ENCODE assay signal across 12 cellular contexts in the genomic region with DNA sequence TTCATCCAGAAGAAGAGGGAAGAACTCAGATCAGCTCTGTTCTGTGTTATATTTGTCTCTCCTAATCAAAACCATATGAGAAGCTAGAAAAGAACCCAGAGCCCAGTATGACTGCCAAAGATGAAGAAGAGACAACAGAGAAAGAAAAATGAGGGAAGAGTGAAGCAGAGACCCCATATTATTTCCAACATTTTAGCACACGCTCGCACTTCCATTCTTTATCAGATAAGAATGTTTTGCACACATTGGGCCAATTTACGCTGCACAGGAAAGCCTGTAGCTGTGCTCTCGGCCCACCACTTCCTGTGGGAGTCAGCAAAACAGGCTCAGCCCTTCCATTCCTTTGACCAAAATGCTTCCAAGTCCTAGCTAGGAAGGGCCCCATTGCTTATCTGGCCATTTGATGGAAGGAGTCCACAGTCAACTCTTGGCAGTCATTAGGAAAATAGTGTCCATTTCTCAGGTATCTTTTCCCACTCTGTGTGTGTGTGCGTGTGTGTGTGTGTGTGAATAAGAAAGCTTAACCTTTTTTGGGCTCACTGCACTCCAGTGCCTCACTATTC.
DNase-seq lines count a peak whose midpoint lies in the region; ATAC-seq, FAIRE-seq and TF ChIP-seq lines count a peak whose summit lies in the region.
"Had no signal": no experiment of that assay in that cellular context is flagged by ENCODE, and none has a peak within 500 bp of the region (broad histone marks: within the 10 kb centered on the region; RNA-seq: fewer than 3 reads in every experiment).

No MANE protein-coding gene starts in this region.

- H3K4me1 ChIP-seq in right cardiac atrium (ENCODE audit: control insufficient read depth, insufficient read depth, low read length) (peaks cover 7% of the 10 kb centered on the region), tibial artery (peaks cover 0 to 10% (median 0%) of the 10 kb centered on the region in 4 donors), neural progenitor cell (no peaks in the 10 kb centered on the region), kidney (ENCODE audit: control insufficient read depth in 1 of 2, insufficient read depth in 1 of 2, low read depth in 1 of 2, low read length in 2 of 2) (no peaks in the 10 kb centered on the region)
- H3K4me1 ChIP-seq: A549 had no signal

- H3K27ac ChIP-seq in right cardiac atrium (ENCODE audit: low read length), result peak overlapping the region; percentile 75
- peak overlapping the region; percentile 5 to 33 for H3K27ac ChIP-seq in tibial artery
- no peak overlapping the region for H3K27ac ChIP-seq in neural progenitor cell
- H3K27ac ChIP-seq in kidney (ENCODE audit: low read depth in 2 of 2, low read length in 2 of 2), result no peak overlapping the region
- H3K27ac ChIP-seq: A549 had no signal

- no peak for ATAC-seq in activated CD8-positive, alpha-beta memory T cell treated with anti-CD3 and anti-CD28 coated beads, Interleukin-2, amount 10 ng/mL, durations not matched to agents 7 days and 5 days
- peak; percentile 90 for ATAC-seq in right cardiac atrium
- ATAC-seq: A549 had no signal

- H3K4me2 ChIP-seq in neural progenitor cell, result no peak overlapping the region
- H3K4me2 ChIP-seq: A549 had no signal

- TF ChIP-seq CTCF in tibial artery (IDR thresholded peaks at IDR 0.05) (no peak), neural progenitor cell (IDR thresholded peaks at IDR 0.05) (no peak), kidney (IDR thresholded peaks at IDR 0.05; ENCODE audit: borderline replicate concordance, extremely low read depth, insufficient read depth) (no peak)

- H3K36me3 ChIP-seq in tibial artery (no peaks in the 10 kb centered on the region), neural progenitor cell (no peaks in the 10 kb centered on the region), kidney (ENCODE audit: control insufficient read depth in 1 of 2, insufficient read depth in 2 of 2, low read length in 2 of 2) (no peaks in the 10 kb centered on the region)

- H3K9me3 ChIP-seq in right cardiac atrium (ENCODE audit: control insufficient read depth, low read length) (no peaks in the 10 kb centered on the region), tibial artery (no peaks in the 10 kb centered on the region), neural progenitor cell (ENCODE audit: low read depth) (no peaks in the 10 kb centered on the region), kidney (ENCODE audit: control insufficient read depth in 1 of 2, low read length in 2 of 2) (no peaks in the 10 kb centered on the region)
- H3K9me3 ChIP-seq: A549 had no signal

- H3K4me3 Mint-ChIP-seq in activated CD8-positive, alpha-beta memory T cell treated with anti-CD3 and anti-CD28 coated beads, Interleukin-2, amount 10 ng/mL, durations not matched to agents 7 days and 5 days, result no peak overlapping the region
- H3K4me3 Mint-ChIP-seq in neural progenitor cell, result no peak overlapping the region

- no peaks in the 10 kb centered on the region for H3K36me3 Mint-ChIP-seq in activated CD8-positive, alpha-beta memory T cell treated with anti-CD3 and anti-CD28 coated beads, Interleukin-2, amount 10 ng/mL, durations not matched to agents 7 days and 5 days
- H3K36me3 Mint-ChIP-seq in neural progenitor cell, result no peaks in the 10 kb centered on the region

- peaks cover 4% of the 10 kb centered on the region for H3K27me3 Mint-ChIP-seq in activated CD8-positive, alpha-beta memory T cell treated with anti-CD3 and anti-CD28 coated beads, Interleukin-2, amount 10 ng/mL, durations not matched to agents 7 days and 5 days
- H3K27me3 Mint-ChIP-seq in neural progenitor cell (ENCODE audit: insufficient read depth, low read depth), result peaks cover 5% of the 10 kb centered on the region

- intact Hi-C loops in right cardiac atrium (cut with DNase I), result no loop called here
- intact Hi-C loops in tibial artery (cut with DNase I; ENCODE audit: low total_unique reads), result no loop called here
- intact Hi-C loops in kidney (cut with DNase I), result no loop called here

- H3K27me3 ChIP-seq in right cardiac atrium (ENCODE audit: control insufficient read depth, insufficient read depth) (no peaks in the 10 kb centered on the region), tibial artery (no peaks in the 10 kb centered on the region), neural progenitor cell (no peaks in the 10 kb centered on the region)

- CTCF ChIA-PET in activated CD8-positive, alpha-beta memory T cell treated with anti-CD3 and anti-CD28 coated beads, Interleukin-2, amount 10 ng/mL, durations not matched to agents 7 days and 5 days (lab: Charles Lee), result no interaction called here

- H3K9ac ChIP-seq in neural progenitor cell, result no peak overlapping the region
- H3K9ac ChIP-seq in kidney (ENCODE audit: low read length in 2 of 2), result no peak overlapping the region

- H3F3A ChIP-seq in neural progenitor cell (ENCODE audit: low read depth), result no peaks in the 10 kb centered on the region

- no peaks in the 10 kb centered on the region for H3K9me3 Mint-ChIP-seq in activated CD8-positive, alpha-beta memory T cell treated with anti-CD3 and anti-CD28 coated beads, Interleukin-2, amount 10 ng/mL, durations not matched to agents 7 days and 5 days (ENCODE audit: low read depth)
- peaks cover 5% of the 10 kb centered on the region for H3K9me3 Mint-ChIP-seq in neural progenitor cell

- no peaks in the 10 kb centered on the region for H4K20me1 ChIP-seq in neural progenitor cell (ENCODE audit: low read depth)

- peaks cover 12% of the 10 kb centered on the region for H3K4me1 Mint-ChIP-seq in activated CD8-positive, alpha-beta memory T cell treated with anti-CD3 and anti-CD28 coated beads, Interleukin-2, amount 10 ng/mL, durations not matched to agents 7 days and 5 days
- H3K4me1 Mint-ChIP-seq in neural progenitor cell, result no peaks in the 10 kb centered on the region

- H3K27ac Mint-ChIP-seq in activated CD8-positive, alpha-beta memory T cell treated with anti-CD3 and anti-CD28 coated beads, Interleukin-2, amount 10 ng/mL, durations not matched to agents 7 days and 5 days, result no peak overlapping the region
- no peak overlapping the region for H3K27ac Mint-ChIP-seq in neural progenitor cell

- H3K79me2 ChIP-seq in neural progenitor cell (ENCODE audit: low read depth), result no peaks in the 10 kb centered on the region

- no peak overlapping the region for H2AFZ ChIP-seq in neural progenitor cell (replicated peaks)

- no peak overlapping the region for H3K4me3 ChIP-seq in right cardiac atrium (ENCODE audit: low read length)
- no peak overlapping the region for H3K4me3 ChIP-seq in tibial artery
- H3K4me3 ChIP-seq in neural progenitor cell, result no peak overlapping the region
- no peak overlapping the region for H3K4me3 ChIP-seq in kidney (ENCODE audit: low read length in 2 of 2)
- H3K4me3 ChIP-seq: A549 had no signal

- WGBS in right cardiac atrium, result 24% methylated on average over 5 of the region's 5 CpGs

- no peak for FAIRE-seq in kidney (lab: Jason Lieb, UNC)
- FAIRE-seq: A549, G401.6, small intestine had no signal

- peak; percentile 58 for DNase-seq in activated CD8-positive, alpha-beta memory T cell treated with anti-CD3 and anti-CD28 coated beads for 24 hours
- no peak for DNase-seq in activated CD8-positive, alpha-beta memory T cell treated with anti-CD3 and anti-CD28 coated beads, Interleukin-2, amount 10 ng/mL, durations not matched to agents 7 days and 5 days
- DNase-seq in activated naive CD4-positive, alpha-beta T cell treated with anti-CD3 and anti-CD28 coated beads, Interleukin-2, amount 50 U/mL, for 16 hours, result peak; percentile 16
- peak; percentile 36 to 82 (median 62) for DNase-seq in right cardiac atrium
- DNase-seq in tibial artery, result peak in 1 of 2 donors; percentile 32
- no peak for DNase-seq in neural progenitor cell (ENCODE audit: low spot score)
- no peak for DNase-seq in kidney
- DNase-seq in NCI-H446 (lab: John Stamatoyannopoulos, UW), result no peak
- DNase-seq: NCI-H1417 treated with DMSO at 0.1 percent for 48 hours, small intestine had no signal

Comparison
In these comparisons a context has a peak if more than half of its experiments do, and no peak if none do; other contexts are left out.
1. DNase-seq: peak in activated CD8-positive, alpha-beta memory T cell treated with anti-CD3 and anti-CD28 coated beads for 24 hours (single experiment), activated naive CD4-positive, alpha-beta T cell treated with anti-CD3 and anti-CD28 coated beads, Interleukin-2, amount 50 U/mL, for 16 hours (single experiment) and right cardiac atrium (3 of 3); none in activated CD8-positive, alpha-beta memory T cell treated with anti-CD3 and anti-CD28 coated beads, Interleukin-2, amount 10 ng/mL, durations not matched to agents 7 days and 5 days (single experiment), neural progenitor cell (single experiment), kidney (single experiment) and NCI-H446 (0 of 2).
2. H3K27ac ChIP-seq: peak in right cardiac atrium (single experiment) and tibial artery (2 of 2); none in neural progenitor cell (single experiment) and kidney (0 of 2).